ENCODE assay signal across 5 cellular contexts in the genomic region with DNA sequence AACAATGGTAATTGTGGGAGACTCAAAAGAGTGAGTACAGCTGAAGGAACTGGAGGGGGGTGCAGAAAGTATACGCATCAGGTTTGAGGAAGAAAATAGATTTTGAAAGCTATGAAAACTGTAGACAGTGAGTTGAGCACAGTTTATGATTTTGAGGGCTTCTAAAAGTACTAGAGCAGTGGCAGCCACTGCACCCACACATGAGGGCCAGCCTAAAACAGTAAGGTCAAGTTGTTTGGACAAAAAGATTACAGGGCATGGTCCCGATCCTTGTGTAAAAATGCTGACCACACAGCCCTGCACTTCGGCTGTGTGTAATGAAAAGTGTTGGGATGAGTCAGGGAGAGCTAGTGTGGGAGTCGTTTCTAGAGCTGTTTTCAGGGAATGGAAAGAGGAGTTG.
"Had no signal": no experiment of that assay in that cellular context is flagged by ENCODE, and none has a peak within 500 bp of the region (broad histone marks: within the 10 kb centered on the region; RNA-seq: fewer than 3 reads in every experiment).

No MANE protein-coding gene starts in this region.

- H3K4me3 ChIP-seq: GM23338, K562 had no signal

- H2AFZ ChIP-seq: GM23338 had no signal

- H3K4me3 Mint-ChIP-seq: GM23338, H9 had no signal

- ATAC-seq: GM23338, K562 had no signal

- H3K4me2 ChIP-seq: GM23338 had no signal

- H3K27ac Mint-ChIP-seq: GM23338, H9 had no signal

- H3K4me1 Mint-ChIP-seq: GM23338, H9 had no signal

- DNase-seq: H9, HCEC 1CT, IMR-90 had no signal
